In genomic region chr13:44050450-44051063, GRCh38 we compare ENCODE assay signal across 8 cellular contexts.
DNase-seq lines count a peak whose midpoint lies in the region; ATAC-seq, FAIRE-seq and TF ChIP-seq lines count a peak whose summit lies in the region.

No MANE protein-coding gene starts in this region.

- H3K9me3 ChIP-seq in spleen = no peaks in the 10 kb centered on the region

- intact Hi-C loops in spleen (cut with DNase I; ENCODE audit: low total_unique reads) = loop anchor here (5.0 kb wide), 1 partner anchor 392 kb away; no protein-coding TSS in a partner anchor

- H3K27me3 ChIP-seq in spleen (replicated peaks in 1 of 7) = peaks cover 0 to 10% (median 0%) of the 10 kb centered on the region in 7 donors

- WGBS in spleen, 5 donors = 32 to 43% (median 41%) methylated on average over 3 of the region's 3 CpGs

- TF ChIP-seq POLR2A in GM12891 (IDR thresholded peaks at IDR 0.05; ENCODE audit: low read depth, low read length) (no peak), spleen (IDR thresholded peaks at IDR 0.05) (no peak)

- FAIRE-seq in GM12891 (lab: Jason Lieb, UNC) = no peak
- no peak for FAIRE-seq in urothelium cell line (lab: Jason Lieb, UNC)

- H3K27ac ChIP-seq in spleen = no peak overlapping the region

- no peaks in the 10 kb centered on the region for H3K36me3 ChIP-seq in spleen

- TF ChIP-seq CTCF in AG09319 (IDR thresholded peaks at IDR 0.05; ENCODE audit: low read depth, low read length) = peak; percentile 79
- TF ChIP-seq CTCF in fibroblast of villous mesenchyme (IDR thresholded peaks at IDR 0.05; ENCODE audit: insufficient read depth, low read depth, low read length) = peak; percentile 76
- TF ChIP-seq CTCF in spleen (IDR thresholded peaks at IDR 0.05 in 8 of 11, conservative IDR thresholded peaks at IDR 0.05 in 3 of 11) = peak; percentile 41 to 80 (median 69)

- ATAC-seq in HG02938 (IDR thresholded peaks at IDR 0.05; ENCODE audit: unreplicated experiment) = no peak

- DNase-seq in AG09319 (ENCODE audit: extremely low read depth, low read depth) (peak; percentile 4), GM12891 (ENCODE audit: insufficient read length, low spot score) (peak; percentile 2), RPMI7951 (ENCODE audit: low read depth) (peak; percentile 18), fibroblast of villous mesenchyme (ENCODE audit: low read depth) (peak; percentile 51), spleen (no peak), urothelium cell line (ENCODE audit: low spot score) (no peak), SHP77 treated with DMSO at 0.1 percent for 48 hours (lab: John Stamatoyannopoulos, UW) (no peak)

- peaks cover 0 to 6% (median 0%) of the 10 kb centered on the region in 6 donors for H3K4me1 ChIP-seq in spleen

- H3K4me3 ChIP-seq in fibroblast of villous mesenchyme (ENCODE audit: low read depth, low read length) (no peak overlapping the region), spleen (no peak overlapping the region)

TF ChIP-seq in GM12891, 5 proteins besides CTCF, POLR2A, EP300 and RAD21:
- TF ChIP-seq PAX5 (IDR thresholded peaks at IDR 0.05; ENCODE audit: insufficient read depth, low read length, severe bottlenecking) (no peak), POLR2AphosphoS5 (IDR thresholded peaks at IDR 0.05; ENCODE audit: low read depth, low read length) (no peak), SPI1 (IDR thresholded peaks at IDR 0.05; ENCODE audit: low read depth, low read length) (no peak), TAF1 (IDR thresholded peaks at IDR 0.05; ENCODE audit: low read depth, low read length) (no peak), POU2F2 (IDR thresholded peaks at IDR 0.05; ENCODE audit: low read depth, low read length) (no peak)

Comparison
In these comparisons a context has a peak if more than half of its experiments do, and no peak if none do; other contexts are left out.
1. DNase-seq: peak in AG09319 (single experiment), GM12891 (single experiment), RPMI7951 (single experiment) and fibroblast of villous mesenchyme (single experiment); none in spleen (single experiment), urothelium cell line (single experiment) and SHP77 treated with DMSO at 0.1 percent for 48 hours (single experiment).
2. Peak in every context shown above with its lines, with median percentiles within 50 percentile points of each other: CTCF ChIP-seq.